ENCODE assay signal across 8 cellular contexts in the genomic region with DNA sequence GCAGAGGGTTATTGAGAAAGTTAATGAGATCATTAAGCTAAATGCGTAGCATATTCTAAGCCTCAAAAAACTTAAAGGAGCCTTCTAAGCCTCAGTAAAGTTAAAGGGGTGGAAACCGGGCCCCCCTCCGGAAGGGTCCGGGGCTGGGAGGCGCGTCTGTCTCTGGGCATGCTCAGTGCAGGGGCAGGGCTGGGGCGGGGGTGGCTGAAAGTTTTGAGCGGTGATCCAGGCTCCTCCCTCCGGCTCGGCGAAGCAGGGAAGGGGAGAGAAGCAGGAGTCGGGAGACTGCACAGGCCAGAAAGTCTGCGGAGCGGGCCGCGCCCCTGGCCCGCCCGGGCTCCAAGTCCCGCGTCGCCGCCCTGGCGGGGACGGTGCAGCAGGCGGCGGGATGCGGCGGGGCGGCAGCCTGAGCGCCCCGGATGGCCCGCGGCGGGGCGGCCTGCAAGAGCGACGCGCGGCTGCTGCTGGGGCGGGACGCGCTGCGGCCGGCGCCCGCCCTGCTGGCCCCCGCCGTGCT. TPM values are rescaled to one million over a fixed set of nuclear protein-coding genes. Genes with fewer than 3 reads are reported as not detected.
A peak's percentile ranks its signal among the peaks of the same experiment; 100 is the strongest.
DNase-seq lines count a peak whose midpoint lies in the region; ATAC-seq and TF ChIP-seq lines count a peak whose summit lies in the region.

A gene (plus strand): TSS at position 240 of the 517 bp plus-strand sequence. CDS start 180 bp downstream, at position 420.

- TF ChIP-seq CTCF in heart left ventricle (IDR thresholded peaks at IDR 0.05), result no peak
- TF ChIP-seq CTCF in ovary (IDR thresholded peaks at IDR 0.05), result no peak

- H3K79me2 ChIP-seq in ACC112 (ENCODE audit: control insufficient read depth, insufficient read depth, low read length, unreplicated experiment), result peaks cover 57% of the 10 kb centered on the region

- peak within 1 kb of the TSS; percentile 81 for H3K4me3 ChIP-seq in ACC112 (ENCODE audit: low read depth, low read length)
- H3K4me3 ChIP-seq in heart left ventricle, result peak within 1 kb of the TSS; percentile 3 to 75 (median 54)
- peak within 1 kb of the TSS; percentile 59 for H3K4me3 ChIP-seq in ovary

- peaks cover 17% of the 10 kb centered on the region for H3K36me3 ChIP-seq in ACC112 (ENCODE audit: insufficient read depth, low read length)
- peaks cover 0 to 8% (median 0%) of the 10 kb centered on the region in 9 donors for H3K36me3 ChIP-seq in heart left ventricle
- H3K36me3 ChIP-seq in ovary, result no peaks in the 10 kb centered on the region

- peak within 1 kb of the TSS; percentile 99 for H2AFZ ChIP-seq in ACC112 (ENCODE audit: low read length, unreplicated experiment)

- peaks cover 0 to 18% (median 7%) of the 10 kb centered on the region in 12 donors for H3K9me3 ChIP-seq in heart left ventricle
- no peaks in the 10 kb centered on the region for H3K9me3 ChIP-seq in ovary

- peak in 1 of 2 donors; percentile 25 for TF ChIP-seq POLR2A in heart left ventricle (IDR thresholded peaks at IDR 0.05)
- TF ChIP-seq POLR2A in ovary (IDR thresholded peaks at IDR 0.05), result no peak

- WGBS in heart left ventricle, 4 donors, result 0 to 1% (median 1%) methylated on average over 35 to 48 of the region's 48 CpGs
- 0 to 1% (median 0%) methylated on average over 43 to 48 of the region's 48 CpGs for WGBS in ovary, 3 donors

- H3K27me3 ChIP-seq in ACC112 (ENCODE audit: insufficient read depth, low read length) (no peaks in the 10 kb centered on the region), heart left ventricle (peaks cover 0 to 45% (median 8%) of the 10 kb centered on the region in 9 donors), ovary (no peaks in the 10 kb centered on the region)

- no peak for TF ChIP-seq EP300 in ovary (IDR thresholded peaks at IDR 0.05)

- intact Hi-C loops in heart left ventricle (cut with DNase I) (no loop called here), ovary (cut with DNase I) (no loop called here)

- DNase-seq in NCI-H526 treated with DMSO at 0.1 percent for 48 hours (lab: John Stamatoyannopoulos, UW) (peak; percentile 56), amniotic epithelial cell (ENCODE audit: low read depth) (peak; percentile 71), heart left ventricle (peak; percentile 78 to 89 (median 86)), ovary (peak; percentile 87 to 90 (median 88)), DMS79 treated with DMSO at 0.1 percent for 48 hours (lab: John Stamatoyannopoulos, UW) (no peak), cerebellar nuclear complex (lab: John Stamatoyannopoulos, UW) (no peak)

- ATAC-seq in GM18519 (IDR thresholded peaks at IDR 0.05; ENCODE audit: low FRiP score, unreplicated experiment), result peak; percentile 27
- peak; percentile 88 to 91 (median 90) for ATAC-seq in heart left ventricle

- H3K27ac ChIP-seq in ACC112 (ENCODE audit: low read depth, low read length) (peak within 1 kb of the TSS; percentile 66), heart left ventricle (peak within 1 kb of the TSS in 11 of 12 donors; percentile 27 to 87 (median 50)), ovary (peak within 1 kb of the TSS; percentile 57 to 78)

- H3K4me1 ChIP-seq in ACC112 (ENCODE audit: control insufficient read depth, insufficient read depth, low read length, unreplicated experiment), result peaks cover 37% of the 10 kb centered on the region
- H3K4me1 ChIP-seq in heart left ventricle, result peaks cover 0 to 44% (median 18%) of the 10 kb centered on the region in 12 donors
- peaks cover 20% of the 10 kb centered on the region for H3K4me1 ChIP-seq in ovary (ENCODE audit: insufficient read depth)

RNA-seq across cellular contexts. Expression of the gene that starts here (rescaled TPM):
- total RNA-seq in heart left ventricle, result 10 to 100 TPM in 1 of 9 donors, 1 to 10 TPM in 8; 3.1 to 11.3 (median 4.2) TPM
- 1 to 10 TPM; 2.4 to 2.6 TPM for polyA plus RNA-seq in heart left ventricle
- 10 to 100 TPM; 41.7 to 63.5 (median 48.9) TPM for total RNA-seq in ovary
- 10 to 100 TPM; 16.4 to 20.1 TPM for polyA plus RNA-seq in ovary

Comparison
In these comparisons a context has a peak if more than half of its experiments do, and no peak if none do; other contexts are left out.
1. RNA of the gene that starts here (polyA plus RNA-seq): 16.4 to 20.1 TPM in ovary; 2.4 to 2.6 TPM in heart left ventricle; every median in the first group is over 4 times any median in the second.
2. DNase-seq: peak in NCI-H526 treated with DMSO at 0.1 percent for 48 hours (single experiment), amniotic epithelial cell (single experiment), heart left ventricle (5 of 5) and ovary (5 of 5); none in DMS79 treated with DMSO at 0.1 percent for 48 hours (single experiment) and cerebellar nuclear complex (0 of 2).
3. Peak in every context shown above with its lines, with median percentiles within 50 percentile points of each other: H3K27ac ChIP-seq and H3K4me3 ChIP-seq.